Comparison of ENCODE assay signal across 8 cellular contexts in genomic region chr11:65382036-65382803, GRCh38. TPM values are rescaled to one million over a fixed set of nuclear protein-coding genes. Genes with fewer than 3 reads are reported as not detected.
DNase-seq lines count a peak whose midpoint lies in the region; ATAC-seq and TF ChIP-seq lines count a peak whose summit lies in the region.

A gene with protein sequence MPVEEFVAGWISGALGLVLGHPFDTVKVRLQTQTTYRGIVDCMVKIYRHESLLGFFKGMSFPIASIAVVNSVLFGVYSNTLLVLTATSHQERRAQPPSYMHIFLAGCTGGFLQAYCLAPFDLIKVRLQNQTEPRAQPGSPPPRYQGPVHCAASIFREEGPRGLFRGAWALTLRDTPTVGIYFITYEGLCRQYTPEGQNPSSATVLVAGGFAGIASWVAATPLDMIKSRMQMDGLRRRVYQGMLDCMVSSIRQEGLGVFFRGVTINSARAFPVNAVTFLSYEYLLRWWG (minus strand): TSS chr11:65382646. CDS start chr11:65381951, 695 bp downstream.

- H3K27me3 ChIP-seq in ovary (no peaks in the 10 kb centered on the region), thymus (ENCODE audit: control insufficient read depth, insufficient read depth) (no peaks in the 10 kb centered on the region)

- peak; percentile 72 for DNase-seq in GM12864 (ENCODE audit: low read depth)
- peak; percentile 92 for DNase-seq in NAMALWA (ENCODE audit: low spot score)
- DNase-seq in SK-N-DZ (ENCODE audit: low spot score) = peak; percentile 83
- peak; percentile 95 for DNase-seq in activated naive CD4-positive, alpha-beta T cell treated with Interleukin-2 at 50 U/mL for 16 hours
- peak; percentile 75 for DNase-seq in germinal center (ENCODE audit: low spot score)
- DNase-seq in ovary = peak; percentile 92 to 96 (median 94)

- H3K4me3 ChIP-seq in GM12864 (ENCODE audit: low read depth, low read length) = peak within 1 kb of the TSS; percentile 69
- peak within 1 kb of the TSS; percentile 42 for H3K4me3 ChIP-seq in ovary
- peak within 1 kb of the TSS; percentile 52 for H3K4me3 ChIP-seq in thymus (ENCODE audit: low read length)

- peak; percentile 53 for TF ChIP-seq POLR2A in ovary (IDR thresholded peaks at IDR 0.05)

- peaks cover 16% of the 10 kb centered on the region for H3K4me1 ChIP-seq in ovary (ENCODE audit: insufficient read depth)
- H3K4me1 ChIP-seq in thymus (ENCODE audit: control insufficient read depth, insufficient read depth, low read length) = peaks cover 21% of the 10 kb centered on the region

- H3K9me3 ChIP-seq in ovary = no peaks in the 10 kb centered on the region
- H3K9me3 ChIP-seq in thymus (ENCODE audit: control insufficient read depth) = no peaks in the 10 kb centered on the region

- H3K36me3 ChIP-seq in ovary (no peaks in the 10 kb centered on the region), thymus (ENCODE audit: control insufficient read depth, insufficient read depth) (peaks cover 8% of the 10 kb centered on the region)

- TF ChIP-seq CTCF in GM12864 (IDR thresholded peaks at IDR 0.05; ENCODE audit: low read depth, low read length, missing control alignments) = peak; percentile 75
- TF ChIP-seq CTCF in ovary (IDR thresholded peaks at IDR 0.05) = peak; percentile 71 to 100 (median 99)

- peak; percentile 52 for TF ChIP-seq EP300 in ovary (IDR thresholded peaks at IDR 0.05)

- intact Hi-C loops in ovary (cut with DNase I) = loop anchor here in 3 of 4 donors (5.0 kb wide), 3 partner anchors 35 to 130 kb away; no protein-coding TSS in a partner anchor

- H3K27ac ChIP-seq in ovary = peak within 1 kb of the TSS; percentile 93 to 96
- H3K27ac ChIP-seq in thymus (ENCODE audit: low read depth) = peak within 1 kb of the TSS; percentile 99

- peak; percentile 55 for ATAC-seq in HG02588 (IDR thresholded peaks at IDR 0.05; ENCODE audit: unreplicated experiment)

- 1 to 2% (median 1%) methylated on average over 18 to 27 of the region's 27 CpGs for WGBS in ovary, 3 donors
- WGBS in thymus = under 1% methylated on average over 27 of the region's 27 CpGs

RNA-seq across cellular contexts. Expression of the gene that starts here (rescaled TPM):
- 2.4 and 3.9 TPM in 2 replicates for polyA plus RNA-seq in SK-N-DZ (2014; cell fraction: cytosol; rRNA removed)
- 2.0 and 7.1 TPM in 2 replicates for polyA plus RNA-seq in SK-N-DZ (2014; cell fraction: nucleus; rRNA removed)
- total RNA-seq in ovary = 1 to 10 TPM; 3.2 to 8.7 (median 4.6) TPM
- polyA plus RNA-seq in ovary = 1 to 10 TPM; 2.7 to 3.4 TPM
- polyA plus RNA-seq in thymus = 35.3 TPM

Comparison
In these comparisons a context has a peak if more than half of its experiments do, and no peak if none do; other contexts are left out.
1. Peak in every context shown above with its lines: DNase-seq, ATAC-seq, H3K4me3 ChIP-seq and H3K27ac ChIP-seq.